In genomic region chr10:28241766-28242399, GRCh38 we compare ENCODE assay signal across 8 cellular contexts.
DNase-seq lines count a peak whose midpoint lies in the region; ATAC-seq, FAIRE-seq and TF ChIP-seq lines count a peak whose summit lies in the region.

No MANE protein-coding gene starts in this region.

- no peak overlapping the region for H2AFZ ChIP-seq in mammary epithelial cell (ENCODE audit: low read depth, low read length)

- CTCF ChIA-PET in mammary epithelial cell (lab: Charles Lee; ENCODE audit: low non-redundant PET) = interaction anchor here (0.6 to 0.7 kb wide), 5 partner anchors 61 to 493 kb away, joined by 3 to 5 read pairs (median 3); no protein-coding TSS in a partner anchor

- no peak for DNase-seq in BE2C
- peak; percentile 31 for DNase-seq in HuH-7.5 (ENCODE audit: low spot score)
- peak; percentile 47 to 83 for DNase-seq in SJCRH30
- peak; percentile 43 for DNase-seq in mammary epithelial cell
- DNase-seq in kidney = no peak
- DNase-seq in stimulated activated CD8-positive, alpha-beta memory T cell treated with anti-CD3 and anti-CD28 coated beads, Interleukin-12 subunit alpha, Interleukin-12 subunit beta, amount 100 ng/mL, for 1 hour (ENCODE audit: low read depth) = peak; percentile 23
- no peak for DNase-seq in NCI-H2029 treated with DMSO at 0.1 percent for 48 hours (lab: John Stamatoyannopoulos, UW)

- H3K4me1 ChIP-seq in BE2C (no peaks in the 10 kb centered on the region), SJCRH30 (no peaks in the 10 kb centered on the region), mammary epithelial cell (ENCODE audit: insufficient read depth, low read length) (peaks cover 9% of the 10 kb centered on the region), kidney (ENCODE audit: control insufficient read depth in 1 of 2, insufficient read depth in 1 of 2, low read depth in 1 of 2, low read length in 2 of 2) (peaks cover 0 to 2% of the 10 kb centered on the region in 2 donors)

- peak; percentile 96 for FAIRE-seq in kidney (lab: Jason Lieb, UNC)

- peak; percentile 73 for ATAC-seq in GM18517 (IDR thresholded peaks at IDR 0.05; ENCODE audit: unreplicated experiment)

- TF ChIP-seq CTCF in BE2C (IDR thresholded peaks at IDR 0.05; ENCODE audit: low read depth, low read length) (peak; percentile 87), mammary epithelial cell (conservative IDR thresholded peaks at IDR 0.05 in 1 of 2, IDR thresholded peaks at IDR 0.05 in 1 of 2; ENCODE audit: extremely low read depth in 1 of 2, insufficient read depth in 1 of 2, low read depth in 1 of 2, low read length in 2 of 2) (peak; percentile 88 to 89), kidney (IDR thresholded peaks at IDR 0.05; ENCODE audit: borderline replicate concordance, extremely low read depth, insufficient read depth) (peak; percentile 90)

- H3K4me3 ChIP-seq in BE2C (ENCODE audit: low read depth, low read length) (no peak overlapping the region), SJCRH30 (no peak overlapping the region), mammary epithelial cell (replicated peaks in 1 of 3; ENCODE audit: insufficient read depth in 1 of 3, low read depth in 2 of 3, low read length in 3 of 3) (no peak overlapping the region), kidney (ENCODE audit: low read length in 2 of 2) (no peak overlapping the region)

- dilution Hi-C loops in mammary epithelial cell (cut with HindIII; ENCODE audit: low sequenced_read_pairs) = no loop called here

- H3K27ac ChIP-seq in SJCRH30 = no peak overlapping the region
- no peak overlapping the region for H3K27ac ChIP-seq in mammary epithelial cell (ENCODE audit: insufficient read depth, low read depth, low read length)
- no peak overlapping the region for H3K27ac ChIP-seq in kidney (ENCODE audit: low read depth in 2 of 2, low read length in 2 of 2)

- no TSS peak for BruUV-seq in mammary epithelial cell (replicated peaks; lab: Mats Ljungman, UMichigan)

- intact Hi-C loops in mammary epithelial cell (cut with micrococcal nuclease) (loop anchor here (1.0 to 10.0 kb wide), 8 partner anchors 63 to 870 kb away; no protein-coding TSS in a partner anchor), kidney (cut with DNase I) (no loop called here)

- H3K27me3 ChIP-seq in BE2C (peaks cover 31% of the 10 kb centered on the region), SJCRH30 (no peaks in the 10 kb centered on the region), mammary epithelial cell (ENCODE audit: insufficient read depth, low read length) (no peaks in the 10 kb centered on the region)

- no peak overlapping the region for H3K9ac ChIP-seq in mammary epithelial cell (ENCODE audit: insufficient read depth, low read length)
- no peak overlapping the region for H3K9ac ChIP-seq in kidney (ENCODE audit: low read length in 2 of 2)

- no peaks in the 10 kb centered on the region for H3K79me2 ChIP-seq in mammary epithelial cell (ENCODE audit: insufficient read depth, low read length)

- H3K4me2 ChIP-seq in mammary epithelial cell (ENCODE audit: insufficient read depth, low read depth, low read length) = no peak overlapping the region

- in situ Hi-C loops in mammary epithelial cell (cut with MboI; ENCODE audit: low sequenced_read_pairs in 2 of 2) = loop anchor here in 1 of 2 donors (25.0 kb wide), 1 partner anchor 680 kb away; no protein-coding TSS in a partner anchor

- H3K36me3 ChIP-seq in BE2C (no peaks in the 10 kb centered on the region), SJCRH30 (no peaks in the 10 kb centered on the region), mammary epithelial cell (ENCODE audit: insufficient read depth, low read length) (no peaks in the 10 kb centered on the region), kidney (ENCODE audit: control insufficient read depth in 1 of 2, insufficient read depth in 2 of 2, low read length in 2 of 2) (no peaks in the 10 kb centered on the region)

- H4K20me1 ChIP-seq in mammary epithelial cell (ENCODE audit: insufficient read depth, low read length) = no peaks in the 10 kb centered on the region

- H3K9me3 ChIP-seq in BE2C = no peaks in the 10 kb centered on the region
- no peaks in the 10 kb centered on the region for H3K9me3 ChIP-seq in SJCRH30 (replicated peaks)
- H3K9me3 ChIP-seq in mammary epithelial cell (replicated peaks; ENCODE audit: insufficient read depth, low read length) = no peaks in the 10 kb centered on the region
- H3K9me3 ChIP-seq in kidney (ENCODE audit: control insufficient read depth in 1 of 2, low read length in 2 of 2) = no peaks in the 10 kb centered on the region

- WGBS in mammary epithelial cell (ENCODE audit: low coverage, missing lambda C conversion rate) = 21% methylated on average over 3 of the region's 3 CpGs

Comparison
In these comparisons a context has a peak if more than half of its experiments do, and no peak if none do; other contexts are left out.
1. DNase-seq: peak in HuH-7.5 (single experiment), SJCRH30 (2 of 2), mammary epithelial cell (single experiment) and stimulated activated CD8-positive, alpha-beta memory T cell treated with anti-CD3 and anti-CD28 coated beads, Interleukin-12 subunit alpha, Interleukin-12 subunit beta, amount 100 ng/mL, for 1 hour (single experiment); none in BE2C (single experiment), kidney (single experiment) and NCI-H2029 treated with DMSO at 0.1 percent for 48 hours (single experiment).
2. Peak in every context shown above with its lines, with median percentiles within 50 percentile points of each other: CTCF ChIP-seq.